Comparison of ENCODE assay signal across 8 cellular contexts in the genomic region with DNA sequence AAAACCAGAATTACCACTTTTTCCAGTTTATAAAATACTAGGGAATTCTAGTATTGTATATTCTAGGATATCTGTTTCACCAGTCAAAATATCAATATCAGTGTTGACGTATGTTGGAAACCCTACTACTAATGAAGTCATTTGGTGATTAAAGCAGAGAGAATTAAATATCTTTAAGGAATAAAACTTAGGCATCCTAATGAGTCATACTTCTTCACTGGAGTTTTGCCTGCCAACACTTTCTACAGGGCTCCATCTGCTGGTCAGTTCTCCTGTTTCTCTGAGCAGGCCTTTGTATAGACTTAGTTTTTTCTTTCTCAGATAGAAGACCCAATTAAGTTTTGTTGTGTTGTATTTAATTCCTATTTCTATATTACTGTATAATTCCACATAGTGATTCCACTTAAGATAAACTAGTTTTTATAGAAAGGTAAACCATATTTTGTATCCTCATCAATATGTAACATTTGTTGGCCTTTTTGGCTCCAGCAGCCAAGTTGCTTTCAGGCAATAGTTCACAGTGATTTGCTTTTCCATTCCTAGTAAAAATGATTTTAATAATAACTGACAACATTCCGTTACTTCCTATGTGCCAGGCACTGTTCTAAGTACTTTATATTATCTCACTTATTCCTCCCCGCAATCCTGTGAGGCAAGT. TPM values are rescaled to one million over a fixed set of nuclear protein-coding genes. Genes with fewer than 3 reads are reported as not detected.
DNase-seq lines count a peak whose midpoint lies in the region; ATAC-seq and TF ChIP-seq lines count a peak whose summit lies in the region.

No MANE protein-coding gene starts in this region.

- peaks cover 23% of the 10 kb centered on the region for H3K4me1 ChIP-seq in vagina

- H3K4me3 ChIP-seq in GM12865 (ENCODE audit: low read depth, low read length) (no peak overlapping the region), neural cell (ENCODE audit: low read length) (no peak overlapping the region), vagina (no peak overlapping the region)

- POLR2A ChIA-PET in activated CD4-positive, alpha-beta memory T cell treated with anti-CD3 and anti-CD28 coated beads for 36 hours (lab: Charles Lee) = no interaction called here

- H3K36me3 Mint-ChIP-seq in activated CD4-positive, alpha-beta memory T cell treated with anti-CD3 and anti-CD28 coated beads for 36 hours = no peaks in the 10 kb centered on the region

- H2AFZ ChIP-seq in neural cell (ENCODE audit: low read depth, low read length) = no peak overlapping the region

- TF ChIP-seq POLR2A in vagina (IDR thresholded peaks at IDR 0.05) = no peak

- TF ChIP-seq EP300 in neural cell (conservative IDR thresholded peaks at IDR 0.05; ENCODE audit: poor library complexity, severe bottlenecking) = no peak

- no peak overlapping the region for H3K27ac Mint-ChIP-seq in activated CD4-positive, alpha-beta memory T cell treated with anti-CD3 and anti-CD28 coated beads for 36 hours

- no peak overlapping the region for H3K9ac ChIP-seq in neural cell (ENCODE audit: low read length)

- H3K79me2 ChIP-seq in neural cell (replicated peaks; ENCODE audit: insufficient read depth, low read length) = peaks cover 59% of the 10 kb centered on the region

- no peaks in the 10 kb centered on the region for H3K27me3 Mint-ChIP-seq in activated CD4-positive, alpha-beta memory T cell treated with anti-CD3 and anti-CD28 coated beads for 36 hours

- no peaks in the 10 kb centered on the region for H3K9me3 Mint-ChIP-seq in activated CD4-positive, alpha-beta memory T cell treated with anti-CD3 and anti-CD28 coated beads for 36 hours

- no peaks in the 10 kb centered on the region for H3F3A ChIP-seq in neural cell (ENCODE audit: insufficient read depth, low read length, poor library complexity, severe bottlenecking)

- ATAC-seq in esophagus mucosa (peak; percentile 13), HG03460 (IDR thresholded peaks at IDR 0.05; ENCODE audit: unreplicated experiment) (no peak)

- no peak overlapping the region for H3K4me3 Mint-ChIP-seq in activated CD4-positive, alpha-beta memory T cell treated with anti-CD3 and anti-CD28 coated beads for 36 hours

- peaks cover 45% of the 10 kb centered on the region for H3K4me1 Mint-ChIP-seq in activated CD4-positive, alpha-beta memory T cell treated with anti-CD3 and anti-CD28 coated beads for 36 hours (ENCODE audit: low read depth)

- no peaks in the 10 kb centered on the region for H3K9me2 ChIP-seq in neural cell (ENCODE audit: insufficient read depth, low read length)

- intact Hi-C loops in activated CD4-positive, alpha-beta memory T cell treated with anti-CD3 and anti-CD28 coated beads for 36 hours (cut with micrococcal nuclease) = loop anchor here (1.0 to 2.0 kb wide), 3 partner anchors 36 to 160 kb away; no protein-coding TSS in a partner anchor
- intact Hi-C loops in vagina (cut with DNase I) = loop anchor here (10.0 kb wide), 1 partner anchor 50 kb away; a partner anchor contains a TSS

- H3K27ac ChIP-seq in neural cell (ENCODE audit: low read length) = no peak overlapping the region
- no peak overlapping the region for H3K27ac ChIP-seq in vagina

- peak overlapping the region; percentile 27 for H3K4me2 ChIP-seq in neural cell (ENCODE audit: low read length)

- H4K20me1 ChIP-seq in neural cell (ENCODE audit: insufficient read depth) = no peaks in the 10 kb centered on the region

- CTCF ChIA-PET in activated CD4-positive, alpha-beta memory T cell treated with anti-CD3 and anti-CD28 coated beads for 36 hours (lab: Charles Lee) = interaction anchor here (0.6 to 5.8 kb wide), 25 partner anchors 10 to 289 kb away, joined by 3 to 118 read pairs (median 4); a partner anchor contains a TSS

- peak; percentile 70 for DNase-seq in AG09319 (ENCODE audit: extremely low read depth, low read depth)
- DNase-seq in GM12865 (ENCODE audit: low read depth) = peak; percentile 81
- peak; percentile 34 for DNase-seq in NCI-H345 (lab: John Stamatoyannopoulos, UW)
- DNase-seq in activated CD4-positive, alpha-beta memory T cell treated with anti-CD3 and anti-CD28 coated beads for 36 hours = peak; percentile 54
- no peak for DNase-seq in vagina (ENCODE audit: extremely low spot score in 2 of 2)

- H3K9me3 ChIP-seq in neural cell (ENCODE audit: low read length) = no peaks in the 10 kb centered on the region
- no peaks in the 10 kb centered on the region for H3K9me3 ChIP-seq in vagina

- peak; percentile 62 for TF ChIP-seq RAD21 in neural cell (conservative IDR thresholded peaks at IDR 0.05)

- H3K36me3 ChIP-seq in neural cell (ENCODE audit: insufficient read depth, low read length) (no peaks in the 10 kb centered on the region), vagina (no peaks in the 10 kb centered on the region)

- TF ChIP-seq CTCF in AG09319 (IDR thresholded peaks at IDR 0.05; ENCODE audit: low read depth, low read length) (peak; percentile 81), GM12865 (IDR thresholded peaks at IDR 0.05; ENCODE audit: insufficient read depth, low read depth, low read length, missing control alignments) (peak; percentile 66), neural cell (IDR thresholded peaks at IDR 0.05; ENCODE audit: poor library complexity, severe bottlenecking) (peak; percentile 71), vagina (IDR thresholded peaks at IDR 0.05) (peak; percentile 66 to 74 (median 71))

- no peaks in the 10 kb centered on the region for H3K27me3 ChIP-seq in neural cell (ENCODE audit: insufficient read depth, low read depth, low read length)
- no peaks in the 10 kb centered on the region for H3K27me3 ChIP-seq in vagina

TF ChIP-seq in neural cell, 6 proteins besides CTCF, POLR2A, EP300 and RAD21:
- TF ChIP-seq SMC3 (conservative IDR thresholded peaks at IDR 0.05; ENCODE audit: poor library complexity) = peak; percentile 74
- TF ChIP-seq, protein P1, sequence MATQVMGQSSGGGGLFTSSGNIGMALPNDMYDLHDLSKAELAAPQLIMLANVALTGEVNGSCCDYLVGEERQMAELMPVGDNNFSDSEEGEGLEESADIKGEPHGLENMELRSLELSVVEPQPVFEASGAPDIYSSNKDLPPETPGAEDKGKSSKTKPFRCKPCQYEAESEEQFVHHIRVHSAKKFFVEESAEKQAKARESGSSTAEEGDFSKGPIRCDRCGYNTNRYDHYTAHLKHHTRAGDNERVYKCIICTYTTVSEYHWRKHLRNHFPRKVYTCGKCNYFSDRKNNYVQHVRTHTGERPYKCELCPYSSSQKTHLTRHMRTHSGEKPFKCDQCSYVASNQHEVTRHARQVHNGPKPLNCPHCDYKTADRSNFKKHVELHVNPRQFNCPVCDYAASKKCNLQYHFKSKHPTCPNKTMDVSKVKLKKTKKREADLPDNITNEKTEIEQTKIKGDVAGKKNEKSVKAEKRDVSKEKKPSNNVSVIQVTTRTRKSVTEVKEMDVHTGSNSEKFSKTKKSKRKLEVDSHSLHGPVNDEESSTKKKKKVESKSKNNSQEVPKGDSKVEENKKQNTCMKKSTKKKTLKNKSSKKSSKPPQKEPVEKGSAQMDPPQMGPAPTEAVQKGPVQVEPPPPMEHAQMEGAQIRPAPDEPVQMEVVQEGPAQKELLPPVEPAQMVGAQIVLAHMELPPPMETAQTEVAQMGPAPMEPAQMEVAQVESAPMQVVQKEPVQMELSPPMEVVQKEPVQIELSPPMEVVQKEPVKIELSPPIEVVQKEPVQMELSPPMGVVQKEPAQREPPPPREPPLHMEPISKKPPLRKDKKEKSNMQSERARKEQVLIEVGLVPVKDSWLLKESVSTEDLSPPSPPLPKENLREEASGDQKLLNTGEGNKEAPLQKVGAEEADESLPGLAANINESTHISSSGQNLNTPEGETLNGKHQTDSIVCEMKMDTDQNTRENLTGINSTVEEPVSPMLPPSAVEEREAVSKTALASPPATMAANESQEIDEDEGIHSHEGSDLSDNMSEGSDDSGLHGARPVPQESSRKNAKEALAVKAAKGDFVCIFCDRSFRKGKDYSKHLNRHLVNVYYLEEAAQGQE (IDR thresholded peaks at IDR 0.05; ENCODE audit: borderline replicate concordance) = no peak
TF ChIP-seq in neural cell: peak in this region for 1.

RNA-seq across cellular contexts. Expression of a gene that starts 3.5 kb away (rescaled TPM):
- 10 to 100 TPM; 15.4 to 19.1 TPM for total RNA-seq in activated CD4-positive, alpha-beta memory T cell treated with anti-CD3 and anti-CD28 coated beads for 36 hours
- total RNA-seq in esophagus mucosa (14.7 TPM), vagina (28.2 TPM)
- polyA plus RNA-seq in neural cell = 112 and 143 TPM in 2 replicates
- 102 and 118 TPM in 2 replicates for polyA minus RNA-seq in neural cell

RNA-seq across cellular contexts. Expression of a gene that starts 50.6 kb away (rescaled TPM):
- 10 to 100 TPM; 55.8 to 56.6 TPM for total RNA-seq in activated CD4-positive, alpha-beta memory T cell treated with anti-CD3 and anti-CD28 coated beads for 36 hours
- 12.2 TPM for total RNA-seq in esophagus mucosa
- 3.5 and 7.2 TPM in 2 replicates for polyA plus RNA-seq in neural cell
- polyA minus RNA-seq in neural cell = 5.6 and 7.3 TPM in 2 replicates
- 5.9 TPM for total RNA-seq in vagina

Comparison
In these comparisons a context has a peak if more than half of its experiments do, and no peak if none do; other contexts are left out.
1. DNase-seq: peak in AG09319 (single experiment), GM12865 (single experiment), NCI-H345 (single experiment) and activated CD4-positive, alpha-beta memory T cell treated with anti-CD3 and anti-CD28 coated beads for 36 hours (single experiment); none in vagina (0 of 2).
2. Peak in every context shown above with its lines, with median percentiles within 50 percentile points of each other: CTCF ChIP-seq.